ENCODE assay signal across 8 cellular contexts in the genomic region with DNA sequence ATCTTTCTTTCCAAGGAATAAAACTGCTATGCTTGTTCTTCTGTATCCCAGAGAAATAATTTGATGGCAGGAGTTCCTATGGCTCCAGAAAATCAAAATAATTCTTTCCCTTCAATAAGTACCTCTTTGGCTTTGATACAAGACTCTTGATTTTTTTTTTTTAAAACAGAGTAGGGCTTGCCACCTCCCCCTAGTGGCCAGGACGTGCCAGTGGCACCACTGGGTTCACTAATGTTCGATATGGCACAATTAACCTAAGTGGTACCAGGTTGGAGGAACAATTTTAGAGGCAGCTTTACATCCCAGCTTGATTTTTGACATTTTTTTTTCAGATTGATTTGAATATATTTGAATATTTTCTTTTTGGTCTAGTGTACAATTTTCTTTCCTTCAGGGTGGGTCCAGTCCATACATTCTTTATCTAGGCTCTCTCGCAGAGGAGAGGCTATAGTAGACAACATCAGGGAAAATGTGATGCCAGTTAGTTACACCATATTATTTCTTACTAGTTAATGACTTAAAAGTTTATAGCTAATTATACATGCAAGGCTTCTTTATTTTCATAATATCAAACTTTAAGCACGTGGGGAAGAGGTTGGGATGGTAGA.
A peak's percentile ranks its signal among the peaks of the same experiment; 100 is the strongest.
DNase-seq lines count a peak whose midpoint lies in the region; ATAC-seq, FAIRE-seq and TF ChIP-seq lines count a peak whose summit lies in the region.

No MANE protein-coding gene starts in this region.

- no peak overlapping the region for H3K4me3 Mint-ChIP-seq in natural killer cell

- H3K4me2 ChIP-seq in A549: no peak overlapping the region

- ATAC-seq in A549 (peak in 1 of 2 experiments; percentile 63; a peak in 3 of 6 replicates), HG02623 (IDR thresholded peaks at IDR 0.05; ENCODE audit: unreplicated experiment) (peak; percentile 95), natural killer cell (peak; percentile 78 to 88 (median 81))

- H3K4me1 Mint-ChIP-seq in natural killer cell: no peaks in the 10 kb centered on the region

- no peak for TF ChIP-seq EP300 in A549 (IDR thresholded peaks at IDR 0.05)

- peak in 1 of 2 experiments; percentile 30; a peak in 1 of 5 replicates for TF ChIP-seq RAD21 in A549 (conservative IDR thresholded peaks at IDR 0.05 in 1 of 2, IDR thresholded peaks at IDR 0.05 in 1 of 2)

- 25% methylated on average over 4 of the region's 4 CpGs for WGBS in A549 (ENCODE audit: missing lambda C conversion rate)

- H3K4me1 ChIP-seq in A549: no peaks in the 10 kb centered on the region

- H3K9me3 Mint-ChIP-seq in natural killer cell: peaks cover 0 to 3% of the 10 kb centered on the region in 2 donors

- DNase-seq in A549 (ENCODE audit: low read depth in 1 of 2, low spot score in 1 of 2): peak; percentile 1 to 26
- DNase-seq in GM12892 (ENCODE audit: insufficient read length): peak; percentile 10
- peak; percentile 44 for DNase-seq in NCI-H1105 treated with DMSO at 0.1 percent for 48 hours (lab: John Stamatoyannopoulos, UW)
- peak; percentile 16 for DNase-seq in activated CD4-positive, alpha-beta T cell treated with anti-CD3 and anti-CD28 coated beads for 1 hour
- DNase-seq in dermis microvascular lymphatic vessel endothelial cell (ENCODE audit: low read depth in 2 of 2): peak; percentile 5 to 37
- DNase-seq in natural killer cell: no peak
- DNase-seq in NCI-H226: no peak

- no peak overlapping the region for H3K27ac ChIP-seq in A549

- FAIRE-seq in A549 (lab: Jason Lieb, UNC) (no peak), GM12892 (lab: Jason Lieb, UNC) (peak; percentile 88)

- peak; percentile 39; the same call in 2 of the 3 replicates for TF ChIP-seq CTCF in A549 (IDR thresholded peaks at IDR 0.05)
- TF ChIP-seq CTCF in natural killer cell (IDR thresholded peaks at IDR 0.05): peak; percentile 95

- intact Hi-C loops in natural killer cell (cut with micrococcal nuclease): no loop called here

- no peak overlapping the region for H3K4me3 ChIP-seq in A549

- CTCF ChIA-PET in A549 (lab: Yijun Ruan, JAX): interaction anchor here (1.1 to 1.3 kb wide), 2 partner anchors 11 to 1774 kb away, joined by 3 to 4 read pairs; no protein-coding TSS in a partner anchor

- TF ChIP-seq POLR2A in A549 (IDR thresholded peaks at IDR 0.05; ENCODE audit: low read length) (no peak), GM12892 (IDR thresholded peaks at IDR 0.05; ENCODE audit: low read depth, low read length) (no peak)

- H3K36me3 Mint-ChIP-seq in natural killer cell: no peaks in the 10 kb centered on the region

- no peak overlapping the region for H3K27ac Mint-ChIP-seq in natural killer cell

- no peaks in the 10 kb centered on the region for H3K9me3 ChIP-seq in A549

- peaks cover 16 to 38% of the 10 kb centered on the region in 2 donors for H3K27me3 Mint-ChIP-seq in natural killer cell (ENCODE audit: low read depth in 2 of 2)

- POLR2A ChIA-PET in A549 (lab: Yijun Ruan, JAX): no interaction called here

TF ChIP-seq in A549, 52 proteins besides CTCF, POLR2A, EP300 and RAD21:
- TF ChIP-seq SMC3 (IDR thresholded peaks at IDR 0.05) (0 out of 3 replicates have a peak, but pooled peaks have one; percentile 18), ESRRA (IDR thresholded peaks at IDR 0.05; ENCODE audit: borderline replicate concordance, low read length) (no peak), JUN (IDR thresholded peaks at IDR 0.05) (no peak), JUNB (IDR thresholded peaks at IDR 0.05) (no peak), RNF2 (IDR thresholded peaks at IDR 0.05; ENCODE audit: borderline replicate concordance, low read depth) (no peak), NR3C1 (IDR thresholded peaks at IDR 0.05) (no peak)

Comparison
In these comparisons a context has a peak if more than half of its experiments do, and no peak if none do; other contexts are left out.
1. DNase-seq: peak in A549 (2 of 2), GM12892 (single experiment), NCI-H1105 treated with DMSO at 0.1 percent for 48 hours (single experiment), activated CD4-positive, alpha-beta T cell treated with anti-CD3 and anti-CD28 coated beads for 1 hour (single experiment) and dermis microvascular lymphatic vessel endothelial cell (2 of 2); none in natural killer cell (single experiment) and NCI-H226 (single experiment).